In genomic region chr3:112078125-112079083, GRCh38 we compare ENCODE assay signal across 20 cellular contexts. TPM values are rescaled to one million over a fixed set of nuclear protein-coding genes. Genes with fewer than 3 reads are reported as not detected.
"Had no signal": no experiment of that assay in that cellular context is flagged by ENCODE, and none has a peak within 500 bp of the region (broad histone marks: within the 10 kb centered on the region; RNA-seq: fewer than 3 reads in every experiment).

No MANE protein-coding gene starts in this region.

- DNase-seq: activated CD4-positive, alpha-beta T cell treated with anti-CD3 and anti-CD28 coated beads, Interleukin-2, amount 10 ng/mL, durations not matched to agents 24 days and 14 days; activated CD8-positive, alpha-beta memory T cell treated with anti-CD3 and anti-CD28 coated beads, Interleukin-2, amount 50 U/mL, for 48 hours; activated gamma-delta T cell; activated T-cell treated with anti-CD3 and anti-CD28 coated beads, Interleukin-2, amount 50 U/mL, for 72 hours; dorsolateral prefrontal cortex; endodermal cell; hippocampal formation; left ventricle myocardium superior; mesendoderm; natural killer cell; stimulated activated CD4-positive, alpha-beta T cell treated with anti-CD3 and anti-CD28 coated beads, Interleukin-1b, Interleukin-23, amount 100 ng/mL, for 48 hours; uterus had no signal

- H3K27me3 ChIP-seq: uterus had no signal

- H3K36me3 ChIP-seq: neutrophil, uterus had no signal

- H3K4me1 Mint-ChIP-seq: natural killer cell had no signal

- H3K4me3 ChIP-seq: dorsolateral prefrontal cortex, uterus had no signal

- H3K27ac ChIP-seq: dorsolateral prefrontal cortex, neutrophil, parathyroid adenoma, uterus had no signal

- H3K9me3 Mint-ChIP-seq: activated CD4-positive, alpha-beta T cell treated with anti-CD3 and anti-CD28 coated beads, Interleukin-2, amount 10 ng/mL, durations not matched to agents 24 days and 14 days; activated naive CD4-positive, alpha-beta T cell treated with anti-CD3 and anti-CD28 coated beads, Interleukin-2, amount 50 U/mL, for 72 hours; activated T-cell treated with anti-CD3 and anti-CD28 coated beads, Interleukin-2, amount 50 U/mL, for 72 hours; endodermal cell; natural killer cell; WTC11 had no signal

- ATAC-seq: activated naive CD4-positive, alpha-beta T cell treated with anti-CD3 and anti-CD28 coated beads, Interleukin-2, amount 50 U/mL, for 72 hours; activated T-cell treated with anti-CD3 and anti-CD28 coated beads, Interleukin-2, amount 50 U/mL, for 72 hours; left ventricle myocardium superior; natural killer cell; WTC11 had no signal

- H3K36me3 Mint-ChIP-seq: activated naive CD4-positive, alpha-beta T cell treated with anti-CD3 and anti-CD28 coated beads, Interleukin-2, amount 50 U/mL, for 72 hours; natural killer cell; WTC11 had no signal

- H3K9me3 ChIP-seq: neutrophil, uterus had no signal

- H3K27ac Mint-ChIP-seq: activated CD4-positive, alpha-beta T cell treated with anti-CD3 and anti-CD28 coated beads, Interleukin-2, amount 10 ng/mL, durations not matched to agents 24 days and 14 days; activated naive CD4-positive, alpha-beta T cell treated with anti-CD3 and anti-CD28 coated beads, Interleukin-2, amount 50 U/mL, for 72 hours; activated T-cell treated with anti-CD3 and anti-CD28 coated beads, Interleukin-2, amount 50 U/mL, for 72 hours; endodermal cell; natural killer cell; WTC11 had no signal

- H3K4me1 ChIP-seq: parathyroid adenoma, uterus had no signal

- H3K4me3 Mint-ChIP-seq: activated CD4-positive, alpha-beta T cell treated with anti-CD3 and anti-CD28 coated beads, Interleukin-2, amount 10 ng/mL, durations not matched to agents 24 days and 14 days; activated T-cell treated with anti-CD3 and anti-CD28 coated beads, Interleukin-2, amount 50 U/mL, for 72 hours; endodermal cell; natural killer cell; WTC11 had no signal

RNA-seq across cellular contexts. Expression of gene TMPRSS7, which starts 43.9 kb away (rescaled TPM):
- total RNA-seq: activated CD4-positive, alpha-beta T cell treated with anti-CD3 and anti-CD28 coated beads, Interleukin-2, amount 10 ng/mL, durations not matched to agents 24 days and 14 days; activated naive CD4-positive, alpha-beta T cell treated with anti-CD3 and anti-CD28 coated beads, Interleukin-2, amount 50 U/mL, for 72 hours; cardiac septum; endodermal cell; glomerular endothelial cell; kidney epithelial cell; left ventricle myocardium superior; natural killer cell; uterus; WTC11 had no signal

RNA-seq across cellular contexts. Expression of gene GCSAM, which starts 54.6 kb away (rescaled TPM):
- total RNA-seq: cardiac septum, endodermal cell, glomerular endothelial cell, kidney epithelial cell, left ventricle myocardium superior, renal cortical epithelial cell had no signal
